Comparison of ENCODE assay signal across 18 cellular contexts in genomic region chr15:60781211-60781713, GRCh38.
DNase-seq lines count a peak whose midpoint lies in the region; ATAC-seq, FAIRE-seq and TF ChIP-seq lines count a peak whose summit lies in the region.
"Had no signal": no experiment of that assay in that cellular context is flagged by ENCODE, and none has a peak within 500 bp of the region (broad histone marks: within the 10 kb centered on the region; RNA-seq: fewer than 3 reads in every experiment).

No MANE protein-coding gene starts in this region.

- no peaks in the 10 kb centered on the region for H3K36me3 Mint-ChIP-seq in activated T-cell treated with anti-CD3 and anti-CD28 coated beads, Interleukin-2, amount 50 U/mL, for 72 hours (ENCODE audit: insufficient read depth in 2 of 2)
- no peaks in the 10 kb centered on the region for H3K36me3 Mint-ChIP-seq in T-helper 2 cell treated with Interferon-gamma antibody and Interleukin-4, amounts not matched to agents 5 μg/mL and 100 μg/mL, for 36 hours (ENCODE audit: low read depth)
- H3K36me3 Mint-ChIP-seq: activated naive CD8-positive, alpha-beta T cell treated with anti-CD3 and anti-CD28 coated beads for 36 hours had no signal

- no peaks in the 10 kb centered on the region for H4K20me1 ChIP-seq in H1 (replicated peaks in 1 of 2; ENCODE audit: control insufficient read depth in 1 of 2, insufficient read depth in 2 of 2, low read length in 2 of 2)
- H4K20me1 ChIP-seq: BLaER1 had no signal

- H3K36me3 ChIP-seq in H1 (ENCODE audit: control insufficient read depth in 2 of 4, insufficient read depth in 4 of 4, low read length in 3 of 4) (no peaks in the 10 kb centered on the region), thoracic aorta (no peaks in the 10 kb centered on the region), Peyer's patch (no peaks in the 10 kb centered on the region)
- H3K36me3 ChIP-seq: BLaER1, HAP-1, sigmoid colon, stomach had no signal

- H2AK5ac ChIP-seq in H1 (ENCODE audit: low read depth, low read length) = no peak overlapping the region

- H3K4ac ChIP-seq in H1 (replicated peaks; ENCODE audit: insufficient read length, low read depth, low read length) = no peak overlapping the region

- H2BK120ac ChIP-seq in H1 (replicated peaks; ENCODE audit: low read depth, low read length) = no peak overlapping the region

- H3K27me3 ChIP-seq in H1 (replicated peaks in 1 of 4; ENCODE audit: control insufficient read depth in 3 of 4, extremely low read depth in 1 of 4, insufficient read depth in 3 of 4, low read length in 3 of 4) (no peaks in the 10 kb centered on the region), thoracic aorta (replicated peaks; ENCODE audit: insufficient read depth) (no peaks in the 10 kb centered on the region), Peyer's patch (no peaks in the 10 kb centered on the region), foreskin keratinocyte (peaks cover 15% of the 10 kb centered on the region)
- H3K27me3 ChIP-seq: BLaER1, sigmoid colon, stomach had no signal

- H2BK5ac ChIP-seq in H1 (ENCODE audit: low read depth, low read length) = no peak overlapping the region

- H3K4me3 Mint-ChIP-seq in activated T-cell treated with anti-CD3 and anti-CD28 coated beads, Interleukin-2, amount 50 U/mL, for 72 hours = peak overlapping the region in 1 of 2 donors; percentile 48
- no peak overlapping the region for H3K4me3 Mint-ChIP-seq in T-helper 2 cell treated with Interferon-gamma antibody and Interleukin-4, amounts not matched to agents 5 μg/mL and 100 μg/mL, for 36 hours
- H3K4me3 Mint-ChIP-seq: activated naive CD8-positive, alpha-beta T cell treated with anti-CD3 and anti-CD28 coated beads for 36 hours had no signal

- no peak for TF ChIP-seq CTCF in H1 (IDR thresholded peaks at IDR 0.05; ENCODE audit: control extremely low read depth in 1 of 3, insufficient read depth in 1 of 3, low read depth in 1 of 3, low read length in 3 of 3)
- no peak for TF ChIP-seq CTCF in thoracic aorta (IDR thresholded peaks at IDR 0.05)
- TF ChIP-seq CTCF in Peyer's patch (IDR thresholded peaks at IDR 0.05) = no peak
- TF ChIP-seq CTCF in foreskin keratinocyte (conservative IDR thresholded peaks at IDR 0.05) = no peak

- peaks cover 2 to 22% (median 7%) of the 10 kb centered on the region in 4 experiments; a peak in 6 of 7 replicates for H3K4me1 ChIP-seq in H1 (replicated peaks in 1 of 4; ENCODE audit: control insufficient read depth in 3 of 4, insufficient read depth in 4 of 4, low read length in 3 of 4)
- H3K4me1 ChIP-seq in thoracic aorta (ENCODE audit: control insufficient read depth in 1 of 2, low read depth in 2 of 2) = peaks cover 0 to 25% of the 10 kb centered on the region in 2 donors
- no peaks in the 10 kb centered on the region for H3K4me1 ChIP-seq in Peyer's patch
- H3K4me1 ChIP-seq in foreskin keratinocyte = no peaks in the 10 kb centered on the region
- H3K4me1 ChIP-seq: BLaER1, HAP-1, sigmoid colon, stomach had no signal

- peak; percentile 77 to 83 for ATAC-seq in activated T-cell treated with anti-CD3 and anti-CD28 coated beads, Interleukin-2, amount 50 U/mL, for 72 hours (replicated peaks in 1 of 2)
- no peak for ATAC-seq in thoracic aorta (ENCODE audit: insufficient number of reproducible peaks, low FRiP score, low read depth)
- ATAC-seq in foreskin keratinocyte = no peak
- ATAC-seq: left lobe of liver had no signal

- H3K27ac Mint-ChIP-seq in activated T-cell treated with anti-CD3 and anti-CD28 coated beads, Interleukin-2, amount 50 U/mL, for 72 hours = no peak overlapping the region
- H3K27ac Mint-ChIP-seq in T-helper 2 cell treated with Interferon-gamma antibody and Interleukin-4, amounts not matched to agents 5 μg/mL and 100 μg/mL, for 36 hours = no peak overlapping the region
- H3K27ac Mint-ChIP-seq: activated naive CD8-positive, alpha-beta T cell treated with anti-CD3 and anti-CD28 coated beads for 36 hours had no signal

- H3K9ac ChIP-seq in H1 (replicated peaks in 1 of 4; ENCODE audit: extremely low read depth in 1 of 4, low read depth in 3 of 4, low read length in 3 of 4) = no peak overlapping the region
- H3K9ac ChIP-seq: BLaER1 had no signal

- peak overlapping the region; percentile 48; the same call in 1 of the 2 replicates for H3K18ac ChIP-seq in H1 (ENCODE audit: extremely low read depth, low read length)

- CTCF ChIA-PET in H1 (lab: Charles Lee; ENCODE audit: partially characterized antibody) = interaction anchor here (0.9 to 1.8 kb wide), 5 partner anchors 16 to 166 kb away, joined by 3 to 4 read pairs (median 3); no protein-coding TSS in a partner anchor

- TF ChIP-seq RAD21 in H1 (IDR thresholded peaks at IDR 0.05 in 1 of 2, conservative IDR thresholded peaks at IDR 0.05 in 1 of 2; ENCODE audit: low read depth in 2 of 2, low read length in 2 of 2) = no peak

- H4K5ac ChIP-seq in H1 (ENCODE audit: insufficient read length, low read depth, low read length) = no peak overlapping the region

- peaks cover 30% of the 10 kb centered on the region for H3K4me1 Mint-ChIP-seq in activated T-cell treated with anti-CD3 and anti-CD28 coated beads, Interleukin-2, amount 50 U/mL, for 72 hours (ENCODE audit: low read depth)
- no peaks in the 10 kb centered on the region for H3K4me1 Mint-ChIP-seq in T-helper 2 cell treated with Interferon-gamma antibody and Interleukin-4, amounts not matched to agents 5 μg/mL and 100 μg/mL, for 36 hours (ENCODE audit: low read depth)

- WGBS in H1 (ENCODE audit: extremely low coverage in 1 of 2, insufficient coverage in 1 of 2, insufficient read length in 1 of 2, insufficient replicate concordance in 2 of 2, low coverage in 1 of 2, low lambda C conversion rate in 2 of 2, missing lambda C conversion rate in 1 of 2), 2 experiments = 67% methylated on average over 12 of the region's 14 CpGs; no CpG with 5 or more reads in 1 of the 2 experiments

- no peak overlapping the region for H3K23ac ChIP-seq in H1 (ENCODE audit: insufficient read length)

- no peak overlapping the region for H2BK15ac ChIP-seq in H1 (ENCODE audit: low read length)

- H3K79me1 ChIP-seq in H1 (ENCODE audit: low read depth, low read length) = no peaks in the 10 kb centered on the region

- no peaks in the 10 kb centered on the region for H3K9me3 Mint-ChIP-seq in activated T-cell treated with anti-CD3 and anti-CD28 coated beads, Interleukin-2, amount 50 U/mL, for 72 hours
- H3K9me3 Mint-ChIP-seq in T-helper 2 cell treated with Interferon-gamma antibody and Interleukin-4, amounts not matched to agents 5 μg/mL and 100 μg/mL, for 36 hours = no peaks in the 10 kb centered on the region
- H3K9me3 Mint-ChIP-seq: activated naive CD8-positive, alpha-beta T cell treated with anti-CD3 and anti-CD28 coated beads for 36 hours had no signal

- no peak for FAIRE-seq in H1 (lab: Jason Lieb, UNC)
- FAIRE-seq: A204.1, G401.6 had no signal

- H2AFZ ChIP-seq in H1 (ENCODE audit: low read length) = no peak overlapping the region

- H4K8ac ChIP-seq in H1 (ENCODE audit: extremely low read depth, insufficient read depth, low read length) = no peak overlapping the region

- no peak overlapping the region for H3K56ac ChIP-seq in H1 (replicated peaks; ENCODE audit: insufficient read length, low read depth, low read length)

- H2BK20ac ChIP-seq in H1 (ENCODE audit: low read length) = no peak overlapping the region

- TF ChIP-seq POLR2A in H1 (IDR thresholded peaks at IDR 0.05; ENCODE audit: control extremely low read depth in 1 of 2, low read depth in 2 of 2, low read length in 2 of 2) (no peak), Peyer's patch (IDR thresholded peaks at IDR 0.05) (no peak)

- H3K4me2 ChIP-seq in H1 (ENCODE audit: insufficient read depth in 1 of 2, low read depth in 2 of 2, low read length in 2 of 2) = no peak overlapping the region
- H3K4me2 ChIP-seq: BLaER1 had no signal

- POLR2A ChIA-PET in H1 (lab: Charles Lee; ENCODE audit: partially characterized antibody) = no interaction called here

- no peaks in the 10 kb centered on the region for H3K23me2 ChIP-seq in H1 (ENCODE audit: low read depth, low read length)

- no peak for TF ChIP-seq EP300 in H1 (IDR thresholded peaks at IDR 0.05; ENCODE audit: borderline replicate concordance in 1 of 2, low read depth in 2 of 2, low read length in 2 of 2)

- no peak overlapping the region for H3K14ac ChIP-seq in H1 (ENCODE audit: insufficient read length)

- no peaks in the 10 kb centered on the region for H3K9me3 ChIP-seq in H1 (ENCODE audit: insufficient read depth in 2 of 2, low read depth in 1 of 2, low read length in 1 of 2)
- H3K9me3 ChIP-seq in thoracic aorta = no peaks in the 10 kb centered on the region
- H3K9me3 ChIP-seq in Peyer's patch = no peaks in the 10 kb centered on the region
- H3K9me3 ChIP-seq: BLaER1, HAP-1, sigmoid colon, stomach had no signal

- H3K79me2 ChIP-seq in H1 (ENCODE audit: control insufficient read depth in 1 of 2, insufficient read depth in 2 of 2, low read length in 2 of 2) = no peaks in the 10 kb centered on the region

- peak in 1 of 2 donors; percentile 23 for DNase-seq in activated T-cell treated with anti-CD3 and anti-CD28 coated beads, Interleukin-2, amount 50 U/mL, for 72 hours
- DNase-seq in activated T-cell treated with anti-CD3 and anti-CD28 coated beads, Interleukin-2, amount 50 U/mL, for 1 hour = no peak
- DNase-seq in H1 (ENCODE audit: low read depth in 1 of 2, low spot score in 2 of 2) = no peak
- DNase-seq in left kidney (ENCODE audit: low read depth, low spot score) = peak; percentile 83
- no peak for DNase-seq in thoracic aorta (ENCODE audit: low spot score)
- DNase-seq in Peyer's patch = no peak
- DNase-seq in foreskin keratinocyte = no peak
- DNase-seq in T-helper 2 cell treated with Interferon-gamma antibody and Interleukin-4, amounts not matched to agents 5 μg/mL and 100 μg/mL, for 36 hours (ENCODE audit: low spot score) = no peak
- DNase-seq: activated naive CD8-positive, alpha-beta T cell treated with anti-CD3 and anti-CD28 coated beads for 36 hours; NCI-H1105 treated with DMSO at 0.1 percent for 48 hours; NCI-H524 treated with DMSO at 0.1 percent for 48 hours; sigmoid colon; stomach had no signal

- no peak overlapping the region for H4K91ac ChIP-seq in H1 (replicated peaks; ENCODE audit: insufficient read length, low read length)

- no peak overlapping the region for H3K27ac ChIP-seq in H1 (ENCODE audit: low read depth, low read length)
- no peak overlapping the region for H3K27ac ChIP-seq in thoracic aorta
- no peak overlapping the region for H3K27ac ChIP-seq in Peyer's patch
- H3K27ac ChIP-seq in foreskin keratinocyte = no peak overlapping the region
- H3K27ac ChIP-seq: BLaER1, sigmoid colon, stomach had no signal

- 0 out of 2 replicates have a peak overlapping the region, but pooled peaks have one; percentile 28 for H2BK12ac ChIP-seq in H1 (ENCODE audit: low read depth, low read length)

- H3K4me3 ChIP-seq in H1 (ENCODE audit: extremely low read depth in 1 of 4, insufficient read depth in 2 of 4, low read depth in 3 of 4, low read length in 4 of 4) (no peak overlapping the region), thoracic aorta (peak overlapping the region; percentile 21), Peyer's patch (no peak overlapping the region)
- H3K4me3 ChIP-seq: BLaER1, HAP-1, sigmoid colon, stomach had no signal

- H3K27me3 Mint-ChIP-seq in activated T-cell treated with anti-CD3 and anti-CD28 coated beads, Interleukin-2, amount 50 U/mL, for 72 hours (ENCODE audit: low read depth) = no peaks in the 10 kb centered on the region
- peaks cover 16% of the 10 kb centered on the region for H3K27me3 Mint-ChIP-seq in T-helper 2 cell treated with Interferon-gamma antibody and Interleukin-4, amounts not matched to agents 5 μg/mL and 100 μg/mL, for 36 hours (ENCODE audit: low read depth)
- H3K27me3 Mint-ChIP-seq: activated naive CD8-positive, alpha-beta T cell treated with anti-CD3 and anti-CD28 coated beads for 36 hours had no signal

Comparison
In these comparisons a context has a peak if more than half of its experiments do, and no peak if none do; other contexts are left out.
1. ATAC-seq: peak in activated T-cell treated with anti-CD3 and anti-CD28 coated beads, Interleukin-2, amount 50 U/mL, for 72 hours (2 of 2); none in thoracic aorta (single experiment) and foreskin keratinocyte (single experiment).